8 cellular contexts compared by ENCODE assay signal in the genomic region with DNA sequence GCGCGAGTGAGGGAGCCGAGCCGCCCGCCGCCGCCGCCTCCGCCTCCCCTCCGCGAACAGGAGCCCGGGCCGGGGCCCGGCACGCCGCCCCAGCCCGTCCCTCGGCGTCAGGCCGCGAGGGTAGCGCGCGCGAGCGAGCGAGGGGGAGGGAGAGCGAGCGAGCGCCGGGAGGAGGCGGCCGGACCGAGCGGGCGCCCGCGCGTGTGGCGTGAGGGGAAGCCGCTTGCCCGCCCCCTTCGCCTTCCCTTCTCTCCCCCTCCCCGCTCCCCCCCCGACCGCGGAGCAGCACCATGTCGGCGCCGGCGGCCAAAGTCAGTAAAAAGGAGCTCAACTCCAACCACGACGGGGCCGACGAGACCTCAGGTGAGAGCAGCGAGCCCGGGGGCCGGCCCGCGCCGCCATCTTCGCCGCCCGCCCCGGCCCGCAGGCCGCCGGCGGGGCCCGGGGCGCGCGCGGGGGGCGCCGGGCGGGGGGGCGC. TPM values are rescaled to one million over a fixed set of nuclear protein-coding genes. Genes with fewer than 3 reads are reported as not detected.
A peak's percentile ranks its signal among the peaks of the same experiment; 100 is the strongest.
DNase-seq lines count a peak whose midpoint lies in the region; ATAC-seq and TF ChIP-seq lines count a peak whose summit lies in the region.

No MANE protein-coding gene starts in this region.

- H3K36me3 ChIP-seq in effector memory CD4-positive, alpha-beta T cell (ENCODE audit: control insufficient read depth, insufficient read depth, low read length): peaks cover 31% of the 10 kb centered on the region
- H3K36me3 ChIP-seq in mucosa of descending colon (ENCODE audit: low read depth) (peaks cover 11% of the 10 kb centered on the region), transverse colon (peaks cover 0 to 25% (median 12%) of the 10 kb centered on the region in 4 donors)

- no peak for TF ChIP-seq EP300 in transverse colon (IDR thresholded peaks at IDR 0.05; ENCODE audit: low read depth)

- peaks cover 37% of the 10 kb centered on the region for H3K4me1 ChIP-seq in effector memory CD4-positive, alpha-beta T cell (ENCODE audit: control insufficient read depth, insufficient read depth, low read length, poor library complexity, severe bottlenecking)
- H3K4me1 ChIP-seq in mucosa of descending colon (ENCODE audit: low read depth) (peaks cover 39% of the 10 kb centered on the region), transverse colon (peaks cover 26 to 49% (median 39%) of the 10 kb centered on the region in 4 donors)

- TF ChIP-seq POLR2A in transverse colon (IDR thresholded peaks at IDR 0.05): no peak

- no peaks in the 10 kb centered on the region for H3K27me3 ChIP-seq in effector memory CD4-positive, alpha-beta T cell (replicated peaks; ENCODE audit: control insufficient read depth, insufficient read depth, low read length, poor library complexity, severe bottlenecking)
- no peaks in the 10 kb centered on the region for H3K27me3 ChIP-seq in transverse colon

- no peak for TF ChIP-seq CTCF in mucosa of descending colon (IDR thresholded peaks at IDR 0.05)
- TF ChIP-seq CTCF in transverse colon (IDR thresholded peaks at IDR 0.05): no peak

- in situ Hi-C loops in transverse colon (cut with MboI; ENCODE audit: low pct_ligation_motif_present in 1 of 4, low pct_unique_long_range_greater_than_20kb in 1 of 4, low sequenced_read_pairs in 3 of 4): no loop called here

- H3K4me3 ChIP-seq in effector memory CD4-positive, alpha-beta T cell (ENCODE audit: insufficient read depth, low read depth, low read length, poor library complexity, severe bottlenecking): peak overlapping the region; percentile 56
- peak overlapping the region; percentile 87 for H3K4me3 ChIP-seq in mucosa of descending colon
- H3K4me3 ChIP-seq in transverse colon: peak overlapping the region; percentile 85 to 97 (median 94)

- H3K27ac ChIP-seq in effector memory CD4-positive, alpha-beta T cell (ENCODE audit: insufficient read depth, low read length, poor library complexity, severe bottlenecking): peak overlapping the region; percentile 79
- peak overlapping the region; percentile 95 to 99 (median 98) for H3K27ac ChIP-seq in transverse colon

- intact Hi-C loops in mucosa of descending colon (cut with DNase I, micrococcal nuclease): no loop called here
- intact Hi-C loops in transverse colon (cut with DNase I; ENCODE audit: low total_unique reads): loop anchor here (2.0 kb wide), 1 partner anchor 33 kb away; a partner anchor contains a TSS

- peak; percentile 61 for DNase-seq in NCI-H2196 (lab: John Stamatoyannopoulos, UW; ENCODE audit: unreplicated experiment)
- no peak for DNase-seq in NCI-H2196 treated with DMSO at 0.1 percent for 48 hours (lab: John Stamatoyannopoulos, UW; ENCODE audit: unreplicated experiment)
- peak; percentile 59 for DNase-seq in T-helper 22 cell (ENCODE audit: low read depth)
- DNase-seq in effector memory CD4-positive, alpha-beta T cell: peak in 2 of 3 donors; percentile 44 to 53
- DNase-seq in mucosa of descending colon: peak in 2 of 3 donors; percentile 62 to 80
- DNase-seq in transverse colon: no peak
- DNase-seq in OCI-M1 (lab: John Stamatoyannopoulos, UW): no peak

- no peaks in the 10 kb centered on the region for H3K9me3 ChIP-seq in effector memory CD4-positive, alpha-beta T cell (ENCODE audit: control insufficient read depth, low read length)
- H3K9me3 ChIP-seq in mucosa of descending colon: no peaks in the 10 kb centered on the region
- H3K9me3 ChIP-seq in transverse colon: no peaks in the 10 kb centered on the region

- 0% methylated on average over 36 of the region's 78 CpGs; no CpG with 5 or more reads in 1 of the 2 donors for WGBS in transverse colon (ENCODE audit: low coverage in 1 of 2), 2 donors

- ATAC-seq in HG03095 (IDR thresholded peaks at IDR 0.05; ENCODE audit: unreplicated experiment) (peak; percentile 9), mucosa of descending colon (peak; percentile 22)

RNA-seq across cellular contexts. Expression of a gene that starts 0.3 kb away (rescaled TPM):
- total RNA-seq in mucosa of descending colon (100 to 1,000 TPM; 174 to 272 (median 212) TPM), transverse colon (100 to 1,000 TPM in 1 of 4 donors, 10 to 100 TPM in 3; 29.2 to 153 (median 64.4) TPM)

RNA-seq across cellular contexts. Expression of a gene that starts 13.0 kb away (rescaled TPM):
- total RNA-seq in mucosa of descending colon: 1 to 10 TPM; 2.5 to 4.9 (median 3.8) TPM
- total RNA-seq in transverse colon: 10 to 100 TPM in 1 of 4 donors, 1 to 10 TPM in 3; 1.9 to 20.1 (median 5.8) TPM

RNA-seq across cellular contexts. Expression of a gene that starts 32.7 kb away (rescaled TPM):
- total RNA-seq in mucosa of descending colon (10 to 100 TPM; 36.7 to 46.3 (median 43.7) TPM), transverse colon (100 to 1,000 TPM in 2 of 4 donors, 10 to 100 TPM in 2; 41.4 to 160 (median 94.9) TPM)

RNA-seq across cellular contexts. Expression of a gene that starts 34.6 kb away (rescaled TPM):
- total RNA-seq in mucosa of descending colon: 10 to 100 TPM; 33.0 to 89.5 (median 76.8) TPM
- total RNA-seq in transverse colon: 100 to 1,000 TPM in 2 of 4 donors, 10 to 100 TPM in 2; 35.6 to 190 (median 123) TPM

Comparison
In these comparisons a context has a peak if more than half of its experiments do, and no peak if none do; other contexts are left out.
1. DNase-seq: peak in NCI-H2196 (single experiment), T-helper 22 cell (single experiment), effector memory CD4-positive, alpha-beta T cell (2 of 3) and mucosa of descending colon (2 of 3); none in NCI-H2196 treated with DMSO at 0.1 percent for 48 hours (single experiment), transverse colon (single experiment) and OCI-M1 (single experiment).
2. Peak in every context shown above with its lines, with median percentiles within 50 percentile points of each other: H3K4me3 ChIP-seq.